In genomic region chr12:113971392-113971791, GRCh38 we compare ENCODE assay signal across 3 cellular contexts.
A peak's percentile ranks its signal among the peaks of the same experiment; 100 is the strongest.
TF ChIP-seq lines count a peak whose summit lies in the region.

No MANE protein-coding gene starts in this region.

TF ChIP-seq in HepG2, 621 proteins besides CTCF, POLR2A, EP300 and RAD21:
- TF ChIP-seq CCDC6 (CRISPR knock-in tag; IDR thresholded peaks at IDR 0.05) = no peak
- TF ChIP-seq ZBTB40 (IDR thresholded peaks at IDR 0.05) = no peak; the same call in 1 of the 2 replicates
- peak; percentile 27; the same call in 1 of the 2 replicates for TF ChIP-seq ZBTB40 (CRISPR knock-in tag; IDR thresholded peaks at IDR 0.05)
- TF ChIP-seq YY1 (IDR thresholded peaks at IDR 0.05; ENCODE audit: insufficient read depth, insufficient replicate concordance, low read depth, low read length) = no peak
- TF ChIP-seq KLF16 (CRISPR knock-in tag; IDR thresholded peaks at IDR 0.05) = no peak

TF ChIP-seq in GM12878, 131 proteins besides CTCF, POLR2A, EP300 and RAD21:
- TF ChIP-seq SIX5 (IDR thresholded peaks at IDR 0.05; ENCODE audit: low read depth, low read length, severe bottlenecking) (no peak), CBX5 (IDR thresholded peaks at IDR 0.05; ENCODE audit: low read depth) (no peak), STAT1 (conservative IDR thresholded peaks at IDR 0.05) (no peak), KLF5 (IDR thresholded peaks at IDR 0.05; ENCODE audit: partially characterized antibody) (no peak), ZNF384 (IDR thresholded peaks at IDR 0.05; ENCODE audit: borderline replicate concordance, low read depth, low read length) (no peak), EZH2 (IDR thresholded peaks at IDR 0.05; ENCODE audit: borderline replicate concordance, control insufficient read depth, low read depth, low read length) (no peak), ZBTB40 (IDR thresholded peaks at IDR 0.05; ENCODE audit: borderline replicate concordance) (0 out of 2 replicates have a peak, but pooled peaks have one; percentile 40), CEBPZ (IDR thresholded peaks at IDR 0.05; ENCODE audit: low read depth, low read length) (no peak)

TF ChIP-seq in H1, 55 proteins besides CTCF, POLR2A, EP300 and RAD21:
- TF ChIP-seq CREB1 (IDR thresholded peaks at IDR 0.05) (no peak), EZH2 (IDR thresholded peaks at IDR 0.05; ENCODE audit: low read depth, low read length, severe bottlenecking) (no peak), TEAD4 (IDR thresholded peaks at IDR 0.05; ENCODE audit: low read depth, low read length) (no peak), SRF (IDR thresholded peaks at IDR 0.05; ENCODE audit: low read depth, low read length) (no peak), BCL11A (IDR thresholded peaks at IDR 0.05; ENCODE audit: low read depth in 2 of 2, low read length in 2 of 2) (no peak), TAF1 (IDR thresholded peaks at IDR 0.05; ENCODE audit: low read depth, low read length) (no peak), NRF1 (IDR thresholded peaks at IDR 0.05; ENCODE audit: low read depth, low read length) (no peak), RFX5 (IDR thresholded peaks at IDR 0.05; ENCODE audit: borderline replicate concordance, low read depth, low read length) (no peak), CBX5 (IDR thresholded peaks at IDR 0.05; ENCODE audit: low read depth, low read length) (no peak), JUN (IDR thresholded peaks at IDR 0.05; ENCODE audit: low read depth, low read length) (no peak)
